ENCODE assay signal across 1 cellular context in the genomic region with DNA sequence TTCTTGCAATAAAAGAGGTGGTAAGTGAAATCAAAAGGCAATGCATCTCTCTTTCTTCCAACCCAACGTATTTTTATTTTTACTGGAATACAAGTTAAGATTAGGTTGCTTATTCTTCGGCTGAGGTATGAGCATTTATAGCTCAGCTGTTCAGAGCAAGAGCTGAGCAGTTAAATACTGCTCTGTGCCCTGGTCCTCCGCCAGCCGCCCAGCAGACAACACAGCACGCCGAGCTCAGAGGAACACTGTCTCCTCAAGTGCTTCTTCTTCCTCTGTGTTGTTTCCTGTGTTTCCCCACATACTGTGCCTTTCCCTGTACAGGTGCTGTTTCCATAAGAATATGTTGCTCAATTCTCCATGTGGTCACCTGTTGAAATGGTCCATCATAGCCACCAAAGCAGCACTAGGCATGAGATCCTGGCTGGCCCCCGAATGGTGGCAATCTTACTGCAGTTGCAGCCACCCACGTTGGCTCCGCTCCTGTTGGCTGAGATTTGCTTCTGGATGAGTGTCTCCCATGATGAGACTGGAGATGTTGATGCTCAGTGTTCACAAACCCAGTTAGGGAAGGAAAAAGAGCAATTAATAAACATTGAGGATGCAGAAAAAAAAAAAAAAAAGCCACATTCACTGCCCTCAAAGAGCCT.
TF ChIP-seq lines count a peak whose summit lies in the region.

No MANE protein-coding gene starts in this region.

TF ChIP-seq in SK-N-SH treated with all-trans-retinoic acid at 6 μM for 48 hours, 23 proteins besides CTCF, POLR2A, EP300 and RAD21 (continued from another document):
- TF ChIP-seq POU6F1 (CRISPR knock-in tag; IDR thresholded peaks at IDR 0.05; ENCODE audit: borderline replicate concordance, low read depth) (no peak), PPARA (CRISPR knock-in tag; IDR thresholded peaks at IDR 0.05; ENCODE audit: borderline replicate concordance) (no peak)
